In genomic region chr6:149990109-149990671, GRCh38 we compare ENCODE assay signal across 10 cellular contexts. TPM values are rescaled to one million over a fixed set of nuclear protein-coding genes. Genes with fewer than 3 reads are reported as not detected.
DNase-seq lines count a peak whose midpoint lies in the region; ATAC-seq, FAIRE-seq and TF ChIP-seq lines count a peak whose summit lies in the region.
"Had no signal": no experiment of that assay in that cellular context is flagged by ENCODE, and none has a peak within 500 bp of the region (broad histone marks: within the 10 kb centered on the region; RNA-seq: fewer than 3 reads in every experiment).

No MANE protein-coding gene starts in this region.

- TF ChIP-seq CTCF in left ventricle myocardium inferior (IDR thresholded peaks at IDR 0.05; ENCODE audit: borderline replicate concordance), result no peak
- no peak for TF ChIP-seq CTCF in right atrium auricular region (IDR thresholded peaks at IDR 0.05)
- TF ChIP-seq CTCF in upper lobe of left lung (IDR thresholded peaks at IDR 0.05), result no peak

- intact Hi-C loops in left ventricle myocardium inferior (cut with micrococcal nuclease), result no loop called here
- intact Hi-C loops in activated CD4-positive, alpha-beta memory T cell treated with anti-CD3 and anti-CD28 coated beads for 36 hours (cut with micrococcal nuclease), result no loop called here

- TF ChIP-seq POLR2A in upper lobe of left lung (IDR thresholded peaks at IDR 0.05), result no peak
- TF ChIP-seq POLR2A in H54 (IDR thresholded peaks at IDR 0.05; ENCODE audit: low read depth, low read length), result no peak

- H3K4me1 ChIP-seq in left ventricle myocardium inferior (peaks cover 19% of the 10 kb centered on the region), right atrium auricular region (peaks cover 0 to 15% of the 10 kb centered on the region in 2 donors), upper lobe of left lung (peaks cover 15 to 21% (median 17%) of the 10 kb centered on the region in 4 donors)

- no peaks in the 10 kb centered on the region for H3K36me3 ChIP-seq in left ventricle myocardium inferior
- H3K36me3 ChIP-seq in right atrium auricular region, result no peaks in the 10 kb centered on the region
- H3K36me3 ChIP-seq in upper lobe of left lung, result no peaks in the 10 kb centered on the region

- H3K9me3 ChIP-seq in left ventricle myocardium inferior (replicated peaks) (peaks cover 22% of the 10 kb centered on the region), right atrium auricular region (peaks cover 0 to 26% of the 10 kb centered on the region in 2 donors), upper lobe of left lung (peaks cover 8 to 11% (median 10%) of the 10 kb centered on the region in 4 donors)

- FAIRE-seq in H54 (lab: Jason Lieb, UNC), result no peak

- peaks cover 6% of the 10 kb centered on the region for H3K36me3 Mint-ChIP-seq in activated CD4-positive, alpha-beta memory T cell treated with anti-CD3 and anti-CD28 coated beads for 36 hours

- CTCF ChIA-PET in activated CD4-positive, alpha-beta memory T cell treated with anti-CD3 and anti-CD28 coated beads for 36 hours (lab: Charles Lee), result interaction anchor here (1.8 kb wide), 1 partner anchor 27 kb away, joined by 8 read pairs; no protein-coding TSS in a partner anchor

- peak overlapping the region; percentile 11 for H3K27ac Mint-ChIP-seq in activated CD4-positive, alpha-beta memory T cell treated with anti-CD3 and anti-CD28 coated beads for 36 hours

- H3K27me3 ChIP-seq in left ventricle myocardium inferior (ENCODE audit: low read depth), result peaks cover 100% of the 10 kb centered on the region
- H3K27me3 ChIP-seq in right atrium auricular region, result peaks cover 43 to 47% of the 10 kb centered on the region in 2 donors
- H3K27me3 ChIP-seq in upper lobe of left lung, result peaks cover 0 to 72% (median 25%) of the 10 kb centered on the region in 4 donors

- peak overlapping the region; percentile 51 for H3K4me3 ChIP-seq in left ventricle myocardium inferior
- H3K4me3 ChIP-seq in right atrium auricular region, result no peak overlapping the region
- H3K4me3 ChIP-seq in upper lobe of left lung, result peak overlapping the region in 3 of 4 donors; percentile 17 to 41 (median 37)

- H3K4me1 Mint-ChIP-seq in activated CD4-positive, alpha-beta memory T cell treated with anti-CD3 and anti-CD28 coated beads for 36 hours (ENCODE audit: low read depth), result peaks cover 22% of the 10 kb centered on the region

- no peak overlapping the region for H3K27ac ChIP-seq in left ventricle myocardium inferior (replicated peaks)
- no peak overlapping the region for H3K27ac ChIP-seq in right atrium auricular region
- no peak overlapping the region for H3K27ac ChIP-seq in upper lobe of left lung

- 3% methylated on average over 19 to 39 of the region's 39 CpGs for WGBS in upper lobe of left lung, 2 donors

- TF ChIP-seq EP300 in upper lobe of left lung (IDR thresholded peaks at IDR 0.05), result no peak

- POLR2A ChIA-PET in activated CD4-positive, alpha-beta memory T cell treated with anti-CD3 and anti-CD28 coated beads for 36 hours (lab: Charles Lee), result interaction anchor here (0.9 kb wide), 1 partner anchor 10 kb away, joined by 3 read pairs; no protein-coding TSS in a partner anchor

- H3K27me3 Mint-ChIP-seq in activated CD4-positive, alpha-beta memory T cell treated with anti-CD3 and anti-CD28 coated beads for 36 hours, result peaks cover 82% of the 10 kb centered on the region

- DNase-seq in left ventricle myocardium inferior (no peak), right atrium auricular region (ENCODE audit: low spot score) (no peak), left lobe of liver (ENCODE audit: low spot score) (peak; percentile 37), upper lobe of left lung (no peak), H54 (ENCODE audit: insufficient read length, low spot score) (no peak), SW 1271 (lab: John Stamatoyannopoulos, UW) (no peak)
- DNase-seq in activated CD4-positive, alpha-beta memory T cell treated with anti-CD3 and anti-CD28 coated beads for 36 hours, result no peak
- DNase-seq in effector CD4-positive, alpha-beta T cell, result no peak
- DNase-seq: GF-D8 had no signal

- ATAC-seq in left lobe of liver (no peak), upper lobe of left lung (ENCODE audit: low FRiP score in 2 of 2) (peak; percentile 38 to 43)
- ATAC-seq: HCT116 had no signal

- H3K4me3 Mint-ChIP-seq in activated CD4-positive, alpha-beta memory T cell treated with anti-CD3 and anti-CD28 coated beads for 36 hours, result peak overlapping the region; percentile 66

- H3K9me3 Mint-ChIP-seq in activated CD4-positive, alpha-beta memory T cell treated with anti-CD3 and anti-CD28 coated beads for 36 hours, result peaks cover 10% of the 10 kb centered on the region

RNA-seq across cellular contexts. Expression of gene ULBP1, which starts 26.4 kb away (rescaled TPM):
- total RNA-seq in left ventricle myocardium inferior (0.38 TPM), right atrium auricular region (under 1 TPM; 0.11 to 0.31 TPM), left lobe of liver (0.08 TPM), upper lobe of left lung (1 to 10 TPM in 3 of 6 donors, under 1 TPM in 3; under 0.01 to 1.6 (median 0.80) TPM)
- total RNA-seq in activated CD4-positive, alpha-beta memory T cell treated with anti-CD3 and anti-CD28 coated beads for 36 hours, result 1 to 10 TPM; 1.8 to 2.2 TPM

RNA-seq across cellular contexts. Expression of gene RAET1L, which starts 35.1 kb away (rescaled TPM):
- not detected for total RNA-seq in left ventricle myocardium inferior
- total RNA-seq in right atrium auricular region, result not detected
- not detected for total RNA-seq in activated CD4-positive, alpha-beta memory T cell treated with anti-CD3 and anti-CD28 coated beads for 36 hours
- not detected for total RNA-seq in left lobe of liver
- not detected for total RNA-seq in upper lobe of left lung

RNA-seq across cellular contexts. Expression of gene ULBP2, which starts 48.4 kb away (rescaled TPM):
- 0.93 TPM for total RNA-seq in left ventricle myocardium inferior
- 1 to 10 TPM in 1 of 2 donors, under 1 TPM in 1; 0.82 to 2.4 TPM for total RNA-seq in right atrium auricular region
- total RNA-seq in activated CD4-positive, alpha-beta memory T cell treated with anti-CD3 and anti-CD28 coated beads for 36 hours, result 1 to 10 TPM in 1 of 2 experiments, under 1 TPM in 1; 0.90 to 1.2 TPM
- 0.18 TPM for total RNA-seq in left lobe of liver
- total RNA-seq in upper lobe of left lung, result 1 to 10 TPM in 3 of 6 donors, under 1 TPM in 1, not detected in 2; 1.00 to 3.7 (median 1.5) TPM

Comparison
In these comparisons a context has a peak if more than half of its experiments do, and no peak if none do; other contexts are left out.
1. H3K4me3 ChIP-seq: peak in left ventricle myocardium inferior (single experiment) and upper lobe of left lung (3 of 4); none in right atrium auricular region (0 of 2).